Comparison of ENCODE assay signal across 35 cellular contexts in genomic region chr6:148932208-148932607, GRCh38.
"Had no signal": no experiment of that assay in that cellular context is flagged by ENCODE, and none has a peak within 500 bp of the region (broad histone marks: within the 10 kb centered on the region; RNA-seq: fewer than 3 reads in every experiment).

No MANE protein-coding gene starts in this region.

- H3K27ac ChIP-seq: adrenal gland, body of pancreas, brain microvascular endothelial cell, breast epithelium, VCaP had no signal

- H3K27me3 ChIP-seq: adrenal gland, body of pancreas, brain microvascular endothelial cell, breast epithelium had no signal

- H3K4me3 Mint-ChIP-seq: activated B cell treated with CpG ODN at 0.5 μM for 24 hours; activated CD4-positive, alpha-beta memory T cell treated with anti-CD3 and anti-CD28 coated beads for 36 hours; activated CD4-positive, alpha-beta T cell treated with anti-CD3 and anti-CD28 coated beads, Interleukin-2, amount 10 ng/mL, durations not matched to agents 24 days and 14 days; activated CD8-positive, alpha-beta T cell treated with anti-CD3 and anti-CD28 coated beads for 36 hours; activated naive CD4-positive, alpha-beta T cell treated with anti-CD3 and anti-CD28 coated beads for 36 hours; activated naive CD8-positive, alpha-beta T cell treated with anti-CD3 and anti-CD28 coated beads for 36 hours; activated T-cell treated with anti-CD3 and anti-CD28 coated beads, Interleukin-2, amount 50 U/mL, for 4 hours; activated T-cell treated with anti-CD3 and anti-CD28 coated beads, Interleukin-2, amount 50 U/mL, for 72 hours; activated T-helper 1 cell treated with anti-CD3 and anti-CD28 coated beads, Interleukin-12 subunit alpha, Interleukin-12 subunit beta, Interleukin-2, Interleukin-4 antibody, amounts not matched to agents 30 ng/mL and 10 ng/mL and 1 ng/mL, durations not matched to agents 14 hours and 24 hours and 36 hours; activated T-helper 17 cell treated with anti-CD3 and anti-CD28 coated beads, Interleukin-2, amount 50 U/mL, for 72 hours; T-helper 1 cell treated with Interleukin-12 subunit alpha and Interleukin-12 subunit beta and Interleukin-4 antibody, amounts not matched to agents 30 μg/mL and 1 μg/mL, for 36 hours; T-helper 2 cell treated with Interferon-gamma antibody and Interleukin-4, amounts not matched to agents 5 μg/mL and 100 μg/mL, for 36 hours had no signal

- H3K9me3 ChIP-seq: adrenal gland, body of pancreas, breast epithelium had no signal

- H3K9me3 Mint-ChIP-seq: activated B cell treated with CpG ODN at 0.5 μM for 24 hours; activated CD4-positive, alpha-beta memory T cell treated with anti-CD3 and anti-CD28 coated beads for 36 hours; activated CD4-positive, alpha-beta T cell treated with anti-CD3 and anti-CD28 coated beads, Interleukin-2, amount 10 ng/mL, durations not matched to agents 24 days and 14 days; activated CD8-positive, alpha-beta T cell treated with anti-CD3 and anti-CD28 coated beads for 36 hours; activated naive CD4-positive, alpha-beta T cell treated with anti-CD3 and anti-CD28 coated beads for 36 hours; activated naive CD4-positive, alpha-beta T cell treated with anti-CD3 and anti-CD28 coated beads, Interleukin-2, amount 50 U/mL, for 72 hours; activated naive CD8-positive, alpha-beta T cell treated with anti-CD3 and anti-CD28 coated beads for 36 hours; activated T-cell treated with anti-CD3 and anti-CD28 coated beads, Interleukin-2, amount 50 U/mL, for 4 hours; activated T-cell treated with anti-CD3 and anti-CD28 coated beads, Interleukin-2, amount 50 U/mL, for 72 hours; activated T-helper 1 cell treated with anti-CD3 and anti-CD28 coated beads, Interleukin-12 subunit alpha, Interleukin-12 subunit beta, Interleukin-2, Interleukin-4 antibody, amounts not matched to agents 30 ng/mL and 10 ng/mL and 1 ng/mL, durations not matched to agents 14 hours and 24 hours and 36 hours; activated T-helper 17 cell treated with anti-CD3 and anti-CD28 coated beads, Interleukin-2, amount 50 U/mL, for 72 hours; T-helper 1 cell treated with Interleukin-12 subunit alpha and Interleukin-12 subunit beta and Interleukin-4 antibody, amounts not matched to agents 30 μg/mL and 1 μg/mL, for 36 hours; T-helper 2 cell treated with Interferon-gamma antibody and Interleukin-4, amounts not matched to agents 5 μg/mL and 100 μg/mL, for 36 hours had no signal

- H3K27ac Mint-ChIP-seq: activated B cell treated with CpG ODN at 0.5 μM for 24 hours; activated CD4-positive, alpha-beta memory T cell treated with anti-CD3 and anti-CD28 coated beads for 36 hours; activated CD4-positive, alpha-beta T cell treated with anti-CD3 and anti-CD28 coated beads, Interleukin-2, amount 10 ng/mL, durations not matched to agents 24 days and 14 days; activated CD8-positive, alpha-beta T cell treated with anti-CD3 and anti-CD28 coated beads for 36 hours; activated naive CD4-positive, alpha-beta T cell treated with anti-CD3 and anti-CD28 coated beads for 36 hours; activated naive CD4-positive, alpha-beta T cell treated with anti-CD3 and anti-CD28 coated beads, Interleukin-2, amount 50 U/mL, for 72 hours; activated naive CD8-positive, alpha-beta T cell treated with anti-CD3 and anti-CD28 coated beads for 36 hours; activated T-cell treated with anti-CD3 and anti-CD28 coated beads, Interleukin-2, amount 50 U/mL, for 72 hours; activated T-helper 1 cell treated with anti-CD3 and anti-CD28 coated beads, Interleukin-12 subunit alpha, Interleukin-12 subunit beta, Interleukin-2, Interleukin-4 antibody, amounts not matched to agents 30 ng/mL and 10 ng/mL and 1 ng/mL, durations not matched to agents 14 hours and 24 hours and 36 hours; activated T-helper 17 cell treated with anti-CD3 and anti-CD28 coated beads, Interleukin-2, amount 50 U/mL, for 72 hours; T-helper 1 cell treated with Interleukin-12 subunit alpha and Interleukin-12 subunit beta and Interleukin-4 antibody, amounts not matched to agents 30 μg/mL and 1 μg/mL, for 36 hours; T-helper 2 cell treated with Interferon-gamma antibody and Interleukin-4, amounts not matched to agents 5 μg/mL and 100 μg/mL, for 36 hours had no signal

- H3K4me3 ChIP-seq: adrenal gland, body of pancreas, breast epithelium had no signal

- H3K4me1 Mint-ChIP-seq: activated CD4-positive, alpha-beta T cell treated with anti-CD3 and anti-CD28 coated beads, Interleukin-2, amount 10 ng/mL, durations not matched to agents 24 days and 14 days; activated naive CD8-positive, alpha-beta T cell treated with anti-CD3 and anti-CD28 coated beads for 36 hours had no signal

- H3K36me3 ChIP-seq: adrenal gland, brain microvascular endothelial cell, breast epithelium had no signal

- H3K4me1 ChIP-seq: body of pancreas, breast epithelium had no signal

- DNase-seq: activated B cell treated with CpG ODN at 0.5 μM for 24 hours; activated CD4-positive, alpha-beta memory T cell treated with anti-CD3 and anti-CD28 coated beads for 36 hours; activated CD4-positive, alpha-beta T cell treated with anti-CD3 and anti-CD28 coated beads for 4 hours; activated CD4-positive, alpha-beta T cell treated with anti-CD3 and anti-CD28 coated beads, Interleukin-2, amount 10 ng/mL, durations not matched to agents 24 days and 14 days; activated CD4-positive, alpha-beta T cell treated with anti-CD3 and anti-CD28 coated beads, Interleukin-2, amount 50 U/mL, for 1 hour; activated CD4-positive, alpha-beta T cell treated with anti-CD3 and anti-CD28 coated beads, Interleukin-2, amount 50 U/mL, for 4 hours; activated CD4-positive, CD25-positive, alpha-beta regulatory T cell treated with anti-CD3 and anti-CD28 coated beads, Interleukin-2, amount 50 U/mL, for 72 hours; activated CD8-positive, alpha-beta memory T cell treated with anti-CD3 and anti-CD28 coated beads, Interleukin-2, amount 50 U/mL, for 4 hours; activated CD8-positive, alpha-beta T cell treated with anti-CD3 and anti-CD28 coated beads for 36 hours; activated effector memory CD4-positive, alpha-beta T cell treated with anti-CD3 and anti-CD28 coated beads, Interleukin-2, amount 50 U/mL, for 16 hours; activated gamma-delta T cell treated with Interleukin-2 at 50 U/mL for 16 hours; activated naive CD4-positive, alpha-beta T cell; activated naive CD4-positive, alpha-beta T cell treated with anti-CD3 and anti-CD28 coated beads for 36 hours; activated naive CD4-positive, alpha-beta T cell treated with anti-CD3 and anti-CD28 coated beads, Interleukin-2, amount 50 U/mL, for 16 hours; activated naive CD8-positive, alpha-beta T cell treated with anti-CD3 and anti-CD28 coated beads for 36 hours; activated T-cell treated with anti-CD3 and anti-CD28 coated beads for 4 hours; activated T-cell treated with anti-CD3 and anti-CD28 coated beads, Interleukin-2, amount 50 U/mL, for 1 hour; activated T-cell treated with anti-CD3 and anti-CD28 coated beads, Interleukin-2, amount 50 U/mL, for 4 hours; activated T-cell treated with anti-CD3 and anti-CD28 coated beads, Interleukin-2, amount 50 U/mL, for 72 hours; adrenal gland; amniotic stem cell; aorta; body of pancreas; central memory CD4-positive, alpha-beta T cell; T-helper 1 cell; T-helper 2 cell; T-helper 9 cell had no signal

- H3K27me3 Mint-ChIP-seq: activated B cell treated with CpG ODN at 0.5 μM for 24 hours; activated CD4-positive, alpha-beta memory T cell treated with anti-CD3 and anti-CD28 coated beads for 36 hours; activated T-helper 17 cell treated with anti-CD3 and anti-CD28 coated beads, Interleukin-2, amount 50 U/mL, for 72 hours had no signal

- H3K36me3 Mint-ChIP-seq: activated CD4-positive, alpha-beta memory T cell treated with anti-CD3 and anti-CD28 coated beads for 36 hours; activated naive CD4-positive, alpha-beta T cell treated with anti-CD3 and anti-CD28 coated beads, Interleukin-2, amount 50 U/mL, for 72 hours; activated naive CD8-positive, alpha-beta T cell treated with anti-CD3 and anti-CD28 coated beads for 36 hours had no signal

- ATAC-seq: activated CD8-positive, alpha-beta T cell treated with anti-CD3 and anti-CD28 coated beads for 36 hours; activated naive CD4-positive, alpha-beta T cell treated with anti-CD3 and anti-CD28 coated beads, Interleukin-2, amount 50 U/mL, for 72 hours; activated T-cell treated with anti-CD3 and anti-CD28 coated beads, Interleukin-2, amount 50 U/mL, for 4 hours; activated T-cell treated with anti-CD3 and anti-CD28 coated beads, Interleukin-2, amount 50 U/mL, for 72 hours; activated T-helper 17 cell treated with anti-CD3 and anti-CD28 coated beads, Interleukin-2, amount 50 U/mL, for 72 hours; body of pancreas had no signal
